In the genomic region with DNA sequence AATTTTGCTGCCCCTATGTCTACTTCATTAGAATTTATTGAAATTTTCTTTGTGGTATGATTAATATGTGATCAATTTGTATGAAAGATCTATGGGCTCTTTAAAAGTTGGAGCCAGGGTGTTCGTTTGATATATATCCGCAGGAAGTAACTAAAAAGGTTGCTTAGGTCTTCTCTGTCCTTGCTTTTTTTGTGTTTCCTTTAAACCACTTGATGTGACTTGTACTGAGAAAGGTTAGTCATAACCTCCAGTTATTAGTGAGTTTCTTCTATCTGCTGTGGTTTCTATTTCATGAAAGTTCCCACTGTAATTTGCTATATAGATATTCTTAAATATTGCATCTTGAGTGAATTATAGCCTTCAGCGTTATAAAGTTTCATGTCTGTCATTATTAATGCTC, we compare ENCODE assay signal across 16 cellular contexts.
DNase-seq lines count a peak whose midpoint lies in the region; ATAC-seq and TF ChIP-seq lines count a peak whose summit lies in the region.
"Had no signal": no experiment of that assay in that cellular context is flagged by ENCODE, and none has a peak within 500 bp of the region (broad histone marks: within the 10 kb centered on the region; RNA-seq: fewer than 3 reads in every experiment).

No MANE protein-coding gene starts in this region.

- POLR2A ChIA-PET in activated naive CD8-positive, alpha-beta T cell treated with anti-CD3 and anti-CD28 coated beads, Interleukin-2, amount 10 ng/mL, durations not matched to agents 7 days and 5 days (lab: Charles Lee), result no interaction called here

- no peak for DNase-seq in activated CD4-positive, CD25-positive, alpha-beta regulatory T cell (lab: John Stamatoyannopoulos, UW)
- DNase-seq in GM20000 (ENCODE audit: low spot score) (peak; percentile 22), AG08395 (ENCODE audit: low spot score) (no peak), NCI-H2081 (lab: John Stamatoyannopoulos, UW) (no peak)
- no peak for DNase-seq in activated naive CD8-positive, alpha-beta T cell treated with anti-CD3 and anti-CD28 coated beads, Interleukin-2, amount 10 ng/mL, durations not matched to agents 7 days and 5 days
- no peak for DNase-seq in NK-92 treated with Interleukin-12 subunit alpha and Interleukin-12 subunit beta, amount 100 ng/mL, for 24 hours (lab: John Stamatoyannopoulos, UW)
- DNase-seq: cerebellar nuclear complex; effector CD4-positive, alpha-beta T cell; NCI-H1436 treated with DMSO at 0.1 percent for 48 hours; NCI-H82; small intestine had no signal

- H3K4me1 Mint-ChIP-seq in activated naive CD8-positive, alpha-beta T cell treated with anti-CD3 and anti-CD28 coated beads, Interleukin-2, amount 10 ng/mL, durations not matched to agents 7 days and 5 days, result peaks cover 10% of the 10 kb centered on the region

- peaks cover 7% of the 10 kb centered on the region for H3K9me3 Mint-ChIP-seq in activated naive CD8-positive, alpha-beta T cell treated with anti-CD3 and anti-CD28 coated beads, Interleukin-2, amount 10 ng/mL, durations not matched to agents 7 days and 5 days

- H3K4me3 Mint-ChIP-seq in activated naive CD8-positive, alpha-beta T cell treated with anti-CD3 and anti-CD28 coated beads, Interleukin-2, amount 10 ng/mL, durations not matched to agents 7 days and 5 days, result peak overlapping the region; percentile 58

- ATAC-seq in activated CD4-positive, CD25-positive, alpha-beta regulatory T cell treated with anti-CD3 and anti-CD28 coated beads, Interleukin-2, amount 50 U/mL, for 24 hours, result peak; percentile 67 to 89
- ATAC-seq in HG03280 (IDR thresholded peaks at IDR 0.05; ENCODE audit: unreplicated experiment), result peak; percentile 65
- ATAC-seq in activated naive CD8-positive, alpha-beta T cell treated with anti-CD3 and anti-CD28 coated beads, Interleukin-2, amount 10 ng/mL, durations not matched to agents 7 days and 5 days (ENCODE audit: low read depth), result peak; percentile 87
- ATAC-seq: esophagus mucosa, gastroesophageal sphincter had no signal

- H3K36me3 Mint-ChIP-seq in activated naive CD8-positive, alpha-beta T cell treated with anti-CD3 and anti-CD28 coated beads, Interleukin-2, amount 10 ng/mL, durations not matched to agents 7 days and 5 days, result peaks cover 4% of the 10 kb centered on the region

- H3K27ac Mint-ChIP-seq in activated naive CD8-positive, alpha-beta T cell treated with anti-CD3 and anti-CD28 coated beads, Interleukin-2, amount 10 ng/mL, durations not matched to agents 7 days and 5 days, result peak overlapping the region; percentile 2
- H3K27ac Mint-ChIP-seq: activated T-helper 2 cell treated with anti-CD3 and anti-CD28 coated beads, Interferon-gamma antibody, Interleukin-2, Interleukin-4, amounts not matched to agents 10 μg/mL and 5 μg/mL and 100 μg/mL, durations not matched to agents 14 hours and 24 hours and 36 hours had no signal

- no peak for TF ChIP-seq CTCF in GM20000 (IDR thresholded peaks at IDR 0.05; ENCODE audit: extremely low read depth, missing control alignments)

- peaks cover 1% of the 10 kb centered on the region for H3K27me3 Mint-ChIP-seq in activated naive CD8-positive, alpha-beta T cell treated with anti-CD3 and anti-CD28 coated beads, Interleukin-2, amount 10 ng/mL, durations not matched to agents 7 days and 5 days
